In genomic region chr9:127746959-127747569, GRCh38 we compare ENCODE assay signal across 20 cellular contexts. TPM values are rescaled to one million over a fixed set of nuclear protein-coding genes. Genes with fewer than 3 reads are reported as not detected.
DNase-seq lines count a peak whose midpoint lies in the region; ATAC-seq and TF ChIP-seq lines count a peak whose summit lies in the region.
"Had no signal": no experiment of that assay in that cellular context is flagged by ENCODE, and none has a peak within 500 bp of the region (broad histone marks: within the 10 kb centered on the region; RNA-seq: fewer than 3 reads in every experiment).

No MANE protein-coding gene starts in this region.

- peak overlapping the region; percentile 57 for H3K27ac Mint-ChIP-seq in T-helper 1 cell treated with Interleukin-12 subunit alpha and Interleukin-12 subunit beta and Interleukin-4 antibody, amounts not matched to agents 30 μg/mL and 1 μg/mL, for 36 hours
- peak overlapping the region; percentile 34 for H3K27ac Mint-ChIP-seq in stimulated activated naive CD8-positive, alpha-beta T cell treated with anti-CD3 and anti-CD28 coated beads, Interleukin-15, Interleukin-2, amounts not matched to agents 100 ng/mL and 50 ng/mL, for 24 hours
- H3K27ac Mint-ChIP-seq: activated CD8-positive, alpha-beta memory T cell treated with anti-CD3 and anti-CD28 coated beads, Interleukin-2, amount 10 ng/mL, durations not matched to agents 7 days and 5 days; GM23338 had no signal

- ATAC-seq in GM21367 (IDR thresholded peaks at IDR 0.05; ENCODE audit: unreplicated experiment): no peak
- ATAC-seq: activated CD8-positive, alpha-beta memory T cell treated with anti-CD3 and anti-CD28 coated beads, Interleukin-2, amount 10 ng/mL, durations not matched to agents 7 days and 5 days; GM23338 had no signal

- no peak for TF ChIP-seq EP300 in transverse colon (IDR thresholded peaks at IDR 0.05; ENCODE audit: low read depth)

- no peaks in the 10 kb centered on the region for H3K9me3 Mint-ChIP-seq in T-helper 1 cell treated with Interleukin-12 subunit alpha and Interleukin-12 subunit beta and Interleukin-4 antibody, amounts not matched to agents 30 μg/mL and 1 μg/mL, for 36 hours
- H3K9me3 Mint-ChIP-seq in stimulated activated naive CD8-positive, alpha-beta T cell treated with anti-CD3 and anti-CD28 coated beads, Interleukin-15, Interleukin-2, amounts not matched to agents 100 ng/mL and 50 ng/mL, for 24 hours: no peaks in the 10 kb centered on the region
- H3K9me3 Mint-ChIP-seq: GM23338 had no signal

- no peak for TF ChIP-seq POLR2A in transverse colon (IDR thresholded peaks at IDR 0.05)

- in situ Hi-C loops in brain microvascular endothelial cell (cut with HindIII; ENCODE audit: low pct_ligation_motif_present, low sequenced_read_pairs): no loop called here
- in situ Hi-C loops in transverse colon (cut with MboI; ENCODE audit: low pct_ligation_motif_present in 1 of 4, low pct_unique_long_range_greater_than_20kb in 1 of 4, low sequenced_read_pairs in 3 of 4): loop anchor here in 2 of 4 donors (25.0 kb wide), 2 partner anchors 160 to 235 kb away; no protein-coding TSS in a partner anchor

- H3K36me3 ChIP-seq in brain microvascular endothelial cell (replicated peaks): no peaks in the 10 kb centered on the region
- no peaks in the 10 kb centered on the region for H3K36me3 ChIP-seq in transverse colon
- H3K36me3 ChIP-seq: colonic mucosa, ovary had no signal

- H3K27ac ChIP-seq in brain microvascular endothelial cell (no peak overlapping the region), transverse colon (no peak overlapping the region)
- H3K27ac ChIP-seq: BLaER1, colonic mucosa, esophagus muscularis mucosa, ovary, skin epidermis had no signal

- peaks cover 35% of the 10 kb centered on the region for H3K36me3 Mint-ChIP-seq in T-helper 1 cell treated with Interleukin-12 subunit alpha and Interleukin-12 subunit beta and Interleukin-4 antibody, amounts not matched to agents 30 μg/mL and 1 μg/mL, for 36 hours (ENCODE audit: low read depth)
- H3K36me3 Mint-ChIP-seq in stimulated activated naive CD8-positive, alpha-beta T cell treated with anti-CD3 and anti-CD28 coated beads, Interleukin-15, Interleukin-2, amounts not matched to agents 100 ng/mL and 50 ng/mL, for 24 hours (ENCODE audit: low read depth): peaks cover 26% of the 10 kb centered on the region

- no peaks in the 10 kb centered on the region for H3K4me1 ChIP-seq in transverse colon
- H3K4me1 ChIP-seq: BLaER1, colonic mucosa had no signal

- no peak overlapping the region for H3K4me3 ChIP-seq in brain microvascular endothelial cell (ENCODE audit: low read depth, low read length)
- no peak overlapping the region for H3K4me3 ChIP-seq in transverse colon
- H3K4me3 ChIP-seq: BLaER1, colonic mucosa, esophagus muscularis mucosa, GM23338, ovary, skin epidermis had no signal

- no peaks in the 10 kb centered on the region for H3K27me3 Mint-ChIP-seq in T-helper 1 cell treated with Interleukin-12 subunit alpha and Interleukin-12 subunit beta and Interleukin-4 antibody, amounts not matched to agents 30 μg/mL and 1 μg/mL, for 36 hours (ENCODE audit: low read depth)
- H3K27me3 Mint-ChIP-seq in stimulated activated naive CD8-positive, alpha-beta T cell treated with anti-CD3 and anti-CD28 coated beads, Interleukin-15, Interleukin-2, amounts not matched to agents 100 ng/mL and 50 ng/mL, for 24 hours: no peaks in the 10 kb centered on the region
- H3K27me3 Mint-ChIP-seq: activated CD8-positive, alpha-beta memory T cell treated with anti-CD3 and anti-CD28 coated beads, Interleukin-2, amount 10 ng/mL, durations not matched to agents 7 days and 5 days had no signal

- WGBS in transverse colon (ENCODE audit: low coverage in 1 of 2), 2 donors: 63 to 73% methylated on average over 8 to 15 of the region's 15 CpGs

- peak; percentile 20 for DNase-seq in stimulated activated CD4-positive, alpha-beta T cell treated with anti-CD3 and anti-CD28 coated beads, Interleukin-15, amount 100 ng/mL, for 24 hours
- DNase-seq in stimulated activated CD4-positive, alpha-beta T cell treated with anti-CD3 and anti-CD28 coated beads, Interleukin-2, amount 100 ng/mL, for 48 hours: no peak
- DNase-seq in brain microvascular endothelial cell (no peak), islet precursor cell (no peak), transverse colon (no peak)
- DNase-seq: activated CD8-positive, alpha-beta memory T cell treated with anti-CD3 and anti-CD28 coated beads, Interleukin-2, amount 10 ng/mL, durations not matched to agents 7 days and 5 days; anterior cingulate cortex; colonic mucosa; NCI-H1436; NCI-H226; ovary had no signal

- peaks cover 8% of the 10 kb centered on the region for H3K4me1 Mint-ChIP-seq in T-helper 1 cell treated with Interleukin-12 subunit alpha and Interleukin-12 subunit beta and Interleukin-4 antibody, amounts not matched to agents 30 μg/mL and 1 μg/mL, for 36 hours (ENCODE audit: low read depth)
- H3K4me1 Mint-ChIP-seq in stimulated activated naive CD8-positive, alpha-beta T cell treated with anti-CD3 and anti-CD28 coated beads, Interleukin-15, Interleukin-2, amounts not matched to agents 100 ng/mL and 50 ng/mL, for 24 hours (ENCODE audit: low read depth): peaks cover 16% of the 10 kb centered on the region

- intact Hi-C loops in transverse colon (cut with DNase I; ENCODE audit: low total_unique reads): no loop called here

- H3K27me3 ChIP-seq in brain microvascular endothelial cell (replicated peaks): no peaks in the 10 kb centered on the region
- H3K27me3 ChIP-seq in transverse colon: peaks cover 34% of the 10 kb centered on the region
- H3K27me3 ChIP-seq: BLaER1, colonic mucosa, ovary had no signal

- TF ChIP-seq CTCF in brain microvascular endothelial cell (IDR thresholded peaks at IDR 0.05; ENCODE audit: low read depth, low read length, missing control alignments) (peak; percentile 17), transverse colon (IDR thresholded peaks at IDR 0.05) (no peak)

- H3K4me3 Mint-ChIP-seq in T-helper 1 cell treated with Interleukin-12 subunit alpha and Interleukin-12 subunit beta and Interleukin-4 antibody, amounts not matched to agents 30 μg/mL and 1 μg/mL, for 36 hours: no peak overlapping the region
- no peak overlapping the region for H3K4me3 Mint-ChIP-seq in stimulated activated naive CD8-positive, alpha-beta T cell treated with anti-CD3 and anti-CD28 coated beads, Interleukin-15, Interleukin-2, amounts not matched to agents 100 ng/mL and 50 ng/mL, for 24 hours
- H3K4me3 Mint-ChIP-seq: activated CD8-positive, alpha-beta memory T cell treated with anti-CD3 and anti-CD28 coated beads, Interleukin-2, amount 10 ng/mL, durations not matched to agents 7 days and 5 days; GM23338 had no signal

- no peaks in the 10 kb centered on the region for H3K9me3 ChIP-seq in transverse colon
- H3K9me3 ChIP-seq: BLaER1, colonic mucosa, esophagus muscularis mucosa, ovary had no signal

RNA-seq across cellular contexts. Expression of gene TOR2A, which starts 12.0 kb away (rescaled TPM):
- total RNA-seq in transverse colon: 100 to 1,000 TPM in 1 of 4 donors, 10 to 100 TPM in 3; 31.4 to 126 (median 48.1) TPM

RNA-seq across cellular contexts. Expression of gene TTC16, which starts 31.2 kb away (rescaled TPM):
- not detected for total RNA-seq in transverse colon
- total RNA-seq: GM23338, kidney epithelial cell, LHCN-M2 had no signal

RNA-seq across cellular contexts. Expression of gene SH2D3C, which starts 31.4 kb away (rescaled TPM):
- total RNA-seq in transverse colon: 10 to 100 TPM in 1 of 4 donors, 1 to 10 TPM in 3; 2.6 to 10.1 (median 3.9) TPM
- total RNA-seq: LHCN-M2 had no signal

RNA-seq across cellular contexts. Expression of gene PTRH1, which starts 31.6 kb away (rescaled TPM):
- total RNA-seq in transverse colon: 1 to 10 TPM; 2.4 to 9.7 (median 6.2) TPM

RNA-seq across cellular contexts. Expression of gene CDK9, which starts 38.8 kb away (rescaled TPM):
- 10 to 100 TPM; 32.6 to 78.9 (median 49.3) TPM for total RNA-seq in transverse colon
